In the genomic region with DNA sequence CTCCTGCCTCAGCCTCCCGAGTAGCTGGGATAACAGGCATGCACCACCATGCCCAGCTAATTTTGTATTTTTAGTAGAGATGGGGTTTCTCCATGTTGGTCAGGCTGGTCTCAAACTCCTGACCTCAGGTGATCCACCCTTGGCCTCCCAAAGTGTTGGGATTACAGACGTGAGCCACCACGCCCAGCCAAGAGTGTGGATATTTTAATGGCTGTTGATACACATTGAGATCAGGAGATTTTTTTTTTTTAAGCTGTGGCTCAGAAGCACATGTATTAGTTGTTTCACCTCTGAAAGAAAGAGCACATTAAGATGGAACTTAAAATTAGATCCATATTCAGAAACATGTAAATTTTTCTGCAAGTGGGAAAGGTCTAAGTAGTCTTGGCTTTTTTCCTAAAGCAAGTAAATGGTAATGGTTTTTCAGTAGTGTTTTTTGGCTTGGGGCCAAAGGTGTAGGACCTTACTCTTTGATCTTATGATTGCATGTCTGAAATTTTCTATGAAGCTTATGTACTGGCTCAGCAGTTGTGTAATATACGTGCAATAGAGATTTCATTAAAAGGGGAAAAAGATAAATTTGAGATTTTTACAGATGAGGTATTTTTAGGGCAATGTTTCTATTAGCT, we compare ENCODE assay signal across 12 cellular contexts. TPM values are rescaled to one million over a fixed set of nuclear protein-coding genes. Genes with fewer than 3 reads are reported as not detected.
A peak's percentile ranks its signal among the peaks of the same experiment; 100 is the strongest.
DNase-seq lines count a peak whose midpoint lies in the region; ATAC-seq and TF ChIP-seq lines count a peak whose summit lies in the region.
"Had no signal": no experiment of that assay in that cellular context is flagged by ENCODE, and none has a peak within 500 bp of the region (broad histone marks: within the 10 kb centered on the region; RNA-seq: fewer than 3 reads in every experiment).

No MANE protein-coding gene starts in this region.

- no peak overlapping the region for H3K27ac Mint-ChIP-seq in activated CD4-positive, alpha-beta T cell treated with anti-CD3 and anti-CD28 coated beads, Interleukin-2, amount 10 ng/mL, durations not matched to agents 7 days and 5 days
- H3K27ac Mint-ChIP-seq: effector memory CD8-positive, alpha-beta T cell had no signal

- peak; percentile 74 for DNase-seq in DMS 273 (lab: John Stamatoyannopoulos, UW; ENCODE audit: unreplicated experiment)
- peak; percentile 22 for DNase-seq in M059J (ENCODE audit: low read depth)
- peak; percentile 20 for DNase-seq in RPMI8226
- peak; percentile 33 for DNase-seq in fibroblast of villous mesenchyme (ENCODE audit: low read depth)
- DNase-seq in MV-4-11 (lab: John Stamatoyannopoulos, UW) = no peak
- DNase-seq in GM10266 (ENCODE audit: extremely low spot score) = no peak
- no peak for DNase-seq in activated CD4-positive, alpha-beta T cell treated with anti-CD3 and anti-CD28 coated beads, Interleukin-2, amount 10 ng/mL, durations not matched to agents 7 days and 5 days
- DNase-seq: effector memory CD8-positive, alpha-beta T cell; left cardiac atrium; NCI-H187 treated with DMSO at 0.1 percent for 48 hours had no signal

- H3K27me3 Mint-ChIP-seq in activated CD4-positive, alpha-beta T cell treated with anti-CD3 and anti-CD28 coated beads, Interleukin-2, amount 10 ng/mL, durations not matched to agents 7 days and 5 days = no peaks in the 10 kb centered on the region
- H3K27me3 Mint-ChIP-seq: effector memory CD8-positive, alpha-beta T cell had no signal

- CTCF ChIA-PET in activated CD4-positive, alpha-beta T cell treated with anti-CD3 and anti-CD28 coated beads, Interleukin-2, amount 10 ng/mL, durations not matched to agents 7 days and 5 days (lab: Charles Lee) = interaction anchor here (0.6 kb wide), 1 partner anchor 634 kb away, joined by 3 read pairs; no protein-coding TSS in a partner anchor

- no peak overlapping the region for H3K4me3 Mint-ChIP-seq in activated CD4-positive, alpha-beta T cell treated with anti-CD3 and anti-CD28 coated beads, Interleukin-2, amount 10 ng/mL, durations not matched to agents 7 days and 5 days
- H3K4me3 Mint-ChIP-seq: effector memory CD8-positive, alpha-beta T cell had no signal

- POLR2A ChIA-PET in activated CD4-positive, alpha-beta T cell treated with anti-CD3 and anti-CD28 coated beads, Interleukin-2, amount 10 ng/mL, durations not matched to agents 7 days and 5 days (lab: Charles Lee) = no interaction called here

- ATAC-seq in GM21423 (IDR thresholded peaks at IDR 0.05; ENCODE audit: unreplicated experiment) = no peak
- ATAC-seq: effector memory CD8-positive, alpha-beta T cell; left cardiac atrium had no signal

- H3K36me3 Mint-ChIP-seq in activated CD4-positive, alpha-beta T cell treated with anti-CD3 and anti-CD28 coated beads, Interleukin-2, amount 10 ng/mL, durations not matched to agents 7 days and 5 days (ENCODE audit: low read depth) = peaks cover 10% of the 10 kb centered on the region

- TF ChIP-seq CTCF in fibroblast of villous mesenchyme (IDR thresholded peaks at IDR 0.05; ENCODE audit: insufficient read depth, low read depth, low read length) (no peak), GM10266 (IDR thresholded peaks at IDR 0.05; ENCODE audit: control insufficient read depth, insufficient read depth, low read depth, missing control alignments) (no peak)

- H3K4me1 Mint-ChIP-seq in activated CD4-positive, alpha-beta T cell treated with anti-CD3 and anti-CD28 coated beads, Interleukin-2, amount 10 ng/mL, durations not matched to agents 7 days and 5 days = peaks cover 24% of the 10 kb centered on the region

- no peak overlapping the region for H3K4me3 ChIP-seq in fibroblast of villous mesenchyme (ENCODE audit: low read depth, low read length)
- H3K4me3 ChIP-seq: prostate gland had no signal

- H3K9me3 Mint-ChIP-seq in activated CD4-positive, alpha-beta T cell treated with anti-CD3 and anti-CD28 coated beads, Interleukin-2, amount 10 ng/mL, durations not matched to agents 7 days and 5 days = no peaks in the 10 kb centered on the region
- H3K9me3 Mint-ChIP-seq: effector memory CD8-positive, alpha-beta T cell had no signal

RNA-seq across cellular contexts. Expression of gene RBM27, which starts 9.9 kb away (rescaled TPM):
- total RNA-seq in M059J (2014; rRNA removed; shearing (Covaris generic)) = 12.3 and 18.7 TPM in 2 replicates
- total RNA-seq in fibroblast of villous mesenchyme = 20.6 and 32.0 TPM in 2 replicates
- 10 to 100 TPM; 19.5 to 36.3 TPM for total RNA-seq in activated CD4-positive, alpha-beta T cell treated with anti-CD3 and anti-CD28 coated beads, Interleukin-2, amount 10 ng/mL, durations not matched to agents 7 days and 5 days

RNA-seq across cellular contexts. Expression of gene LARS1, which starts 30.9 kb away (rescaled TPM):
- total RNA-seq in M059J (2014; rRNA removed; shearing (Covaris generic)) = 46.0 and 60.6 TPM in 2 replicates
- 116 and 121 TPM in 2 replicates for total RNA-seq in fibroblast of villous mesenchyme
- 100 to 1,000 TPM; 108 to 110 TPM for total RNA-seq in activated CD4-positive, alpha-beta T cell treated with anti-CD3 and anti-CD28 coated beads, Interleukin-2, amount 10 ng/mL, durations not matched to agents 7 days and 5 days

Comparison
In these comparisons a context has a peak if more than half of its experiments do, and no peak if none do; other contexts are left out.
1. DNase-seq: peak in DMS 273 (single experiment), M059J (single experiment), RPMI8226 (single experiment) and fibroblast of villous mesenchyme (single experiment); none in MV-4-11 (single experiment), GM10266 (single experiment) and activated CD4-positive, alpha-beta T cell treated with anti-CD3 and anti-CD28 coated beads, Interleukin-2, amount 10 ng/mL, durations not matched to agents 7 days and 5 days (single experiment).